ENCODE assay signal across 8 cellular contexts in the genomic region with DNA sequence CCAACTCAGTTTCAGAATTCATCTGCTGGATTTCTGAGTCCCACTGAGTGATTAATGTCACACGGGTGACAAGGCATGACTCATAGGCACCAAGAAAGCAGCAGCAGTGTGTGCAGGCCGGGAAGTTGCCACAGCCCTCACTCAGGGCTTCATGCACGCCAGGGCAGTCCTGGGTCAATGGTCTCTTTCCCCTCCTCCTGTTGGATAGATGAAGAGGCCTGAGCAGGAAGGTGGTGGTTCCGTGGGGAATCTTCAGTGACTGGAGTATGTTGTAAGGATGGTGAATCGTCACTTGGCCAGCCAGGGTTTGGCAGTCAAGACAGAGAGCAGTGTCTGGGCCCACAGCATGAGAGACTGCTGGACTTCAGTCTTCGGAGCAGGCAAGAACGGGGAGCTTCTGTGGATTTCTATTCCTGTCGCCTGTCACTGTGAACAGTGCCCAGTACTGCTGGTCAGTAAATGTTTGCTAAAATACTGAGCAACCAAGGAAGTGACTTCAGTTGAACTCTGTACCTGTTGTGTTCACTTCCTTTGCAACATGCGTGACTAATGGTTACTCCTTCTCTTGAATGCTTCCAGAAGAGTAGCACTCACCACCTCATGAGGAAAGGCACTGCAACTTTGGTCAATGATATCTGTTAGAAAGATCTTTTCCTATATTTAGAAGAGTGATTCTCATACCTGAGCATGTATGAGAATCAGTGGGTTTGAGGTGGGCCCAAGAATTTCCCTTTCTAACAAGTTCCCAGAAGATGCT.
A peak's percentile ranks its signal among the peaks of the same experiment; 100 is the strongest.
DNase-seq lines count a peak whose midpoint lies in the region; ATAC-seq and TF ChIP-seq lines count a peak whose summit lies in the region.

No MANE protein-coding gene starts in this region.

- ATAC-seq in GM21528 (IDR thresholded peaks at IDR 0.05; ENCODE audit: low FRiP score, unreplicated experiment) (peak; percentile 55), HG03135 (IDR thresholded peaks at IDR 0.05; ENCODE audit: unreplicated experiment) (no peak)

- H3K36me3 ChIP-seq in MM.1S (replicated peaks; ENCODE audit: insufficient read depth, low read length): no peaks in the 10 kb centered on the region
- H3K36me3 ChIP-seq in adrenal gland (replicated peaks in 1 of 2): no peaks in the 10 kb centered on the region

- no peaks in the 10 kb centered on the region for H3F3A ChIP-seq in MM.1S (ENCODE audit: insufficient read depth, low read length)

- H3K4me3 ChIP-seq in MM.1S (ENCODE audit: low read length): no peak overlapping the region
- H3K4me3 ChIP-seq in adrenal gland: no peak overlapping the region

- H3K27ac Mint-ChIP-seq in Calu3 (ENCODE audit: unreplicated experiment) (peak overlapping the region; percentile 46), type B pancreatic cell (no peak overlapping the region)

- CTCF ChIA-PET in Calu3 (lab: Charles Lee): interaction anchor here (0.6 kb wide), 1 partner anchor 443 kb away, joined by 3 read pairs; no protein-coding TSS in a partner anchor

- H3K27me3 Mint-ChIP-seq in Calu3 (ENCODE audit: unreplicated experiment): no peaks in the 10 kb centered on the region
- H3K27me3 Mint-ChIP-seq in type B pancreatic cell: peaks cover 3% of the 10 kb centered on the region

- DNase-seq in Calu3 (peak; percentile 18), MM.1S (no peak), adrenal gland (peak in 6 of 7 donors; percentile 64 to 84 (median 82)), kidney glomerular epithelial cell (lab: John Stamatoyannopoulos, UW) (peak; percentile 71), type B pancreatic cell (ENCODE audit: extremely low spot score, unreplicated experiment) (peak; percentile 39)
- DNase-seq in activated CD4-positive, CD25-positive, alpha-beta regulatory T cell (lab: John Stamatoyannopoulos, UW): no peak

- no peak overlapping the region for H3K4me2 ChIP-seq in MM.1S (ENCODE audit: low read depth, low read length)

- intact Hi-C loops in Calu3 (cut with micrococcal nuclease; ENCODE audit: unreplicated experiment) (no loop called here), adrenal gland (cut with DNase I) (no loop called here)

- no peaks in the 10 kb centered on the region for H3K9me3 ChIP-seq in MM.1S (replicated peaks; ENCODE audit: insufficient read depth, low read length)
- no peaks in the 10 kb centered on the region for H3K9me3 ChIP-seq in adrenal gland (replicated peaks in 1 of 3)

- H3K4me1 ChIP-seq in MM.1S (ENCODE audit: low read length): no peaks in the 10 kb centered on the region; the same call in 1 of the 2 replicates
- H3K4me1 ChIP-seq in adrenal gland (replicated peaks in 1 of 2): peaks cover 3 to 47% of the 10 kb centered on the region in 2 donors

- TF ChIP-seq CTCF in Calu3 (IDR thresholded peaks at IDR 0.05; ENCODE audit: unreplicated experiment): no peak
- no peak for TF ChIP-seq CTCF in MM.1S (IDR thresholded peaks at IDR 0.05; ENCODE audit: low read length)
- TF ChIP-seq CTCF in adrenal gland (IDR thresholded peaks at IDR 0.05): no peak
- no peak for TF ChIP-seq CTCF in type B pancreatic cell (conservative IDR thresholded peaks at IDR 0.05)

- H3K9me3 Mint-ChIP-seq in Calu3 (ENCODE audit: low read depth, unreplicated experiment) (no peaks in the 10 kb centered on the region), type B pancreatic cell (no peaks in the 10 kb centered on the region)

- H2AFZ ChIP-seq in MM.1S (ENCODE audit: low read length): no peak overlapping the region

- peak in 1 of 2 donors; percentile 21 for TF ChIP-seq POLR2A in adrenal gland (IDR thresholded peaks at IDR 0.05)

- no peaks in the 10 kb centered on the region for H3K9me2 ChIP-seq in MM.1S (replicated peaks; ENCODE audit: insufficient read depth, low read length)

- no TSS peak for BruUV-seq in Calu3 (replicated peaks; lab: Mats Ljungman, UMichigan)

- H3K27ac ChIP-seq in MM.1S (ENCODE audit: low read length) (peak overlapping the region; percentile 32; the same call in 1 of the 2 replicates), adrenal gland (peak overlapping the region in 3 of 5 donors; percentile 1 to 84 (median 67))

- 44 to 47% (median 45%) methylated on average over 9 of the region's 9 CpGs for WGBS in adrenal gland, 4 donors

- no peak overlapping the region for H3K9ac ChIP-seq in MM.1S (ENCODE audit: low read length)

- H3K27me3 ChIP-seq in MM.1S (replicated peaks; ENCODE audit: insufficient read depth, low read length) (no peaks in the 10 kb centered on the region), adrenal gland (no peaks in the 10 kb centered on the region)

- no peak overlapping the region for H3K4me3 Mint-ChIP-seq in Calu3 (ENCODE audit: low read depth, unreplicated experiment)
- no peak overlapping the region for H3K4me3 Mint-ChIP-seq in type B pancreatic cell

- H4K20me1 ChIP-seq in MM.1S (ENCODE audit: insufficient read depth, low read length): no peaks in the 10 kb centered on the region

- no peaks in the 10 kb centered on the region for H3K36me3 Mint-ChIP-seq in Calu3 (ENCODE audit: insufficient read depth, unreplicated experiment)
- H3K36me3 Mint-ChIP-seq in type B pancreatic cell: no peaks in the 10 kb centered on the region

- no peaks in the 10 kb centered on the region for H3K79me2 ChIP-seq in MM.1S (ENCODE audit: low read length)

- H3K4me1 Mint-ChIP-seq in Calu3 (ENCODE audit: low read depth, unreplicated experiment) (peaks cover 13% of the 10 kb centered on the region), type B pancreatic cell (ENCODE audit: unreplicated experiment) (peaks cover 39% of the 10 kb centered on the region)

Comparison
In these comparisons a context has a peak if more than half of its experiments do, and no peak if none do; other contexts are left out.
1. DNase-seq: peak in Calu3 (single experiment), adrenal gland (6 of 7), kidney glomerular epithelial cell (single experiment) and type B pancreatic cell (single experiment); none in MM.1S (single experiment) and activated CD4-positive, CD25-positive, alpha-beta regulatory T cell (0 of 4).